ENCODE assay signal across 23 cellular contexts in the genomic region with DNA sequence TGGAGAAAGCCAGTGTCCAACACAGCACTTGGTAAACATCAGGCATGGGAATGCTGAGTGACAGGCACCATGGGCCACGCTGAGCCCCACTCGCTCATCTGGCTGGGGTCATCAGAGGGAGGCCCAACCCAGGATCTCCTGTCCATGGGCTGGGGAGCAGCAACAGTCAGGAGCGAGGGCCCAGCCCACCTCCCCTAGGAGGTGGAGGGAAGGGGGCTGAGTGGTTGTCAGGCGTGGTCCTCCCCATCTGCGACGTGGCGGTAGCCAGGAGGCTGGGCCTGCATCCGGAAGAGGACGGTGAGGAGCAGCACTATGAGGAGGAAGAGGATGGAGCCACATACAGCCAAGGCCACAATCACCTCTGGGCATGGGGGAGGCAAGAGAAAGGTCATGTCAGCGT. TPM values are rescaled to one million over a fixed set of nuclear protein-coding genes. Genes with fewer than 3 reads are reported as not detected.
DNase-seq lines count a peak whose midpoint lies in the region; ATAC-seq, FAIRE-seq and TF ChIP-seq lines count a peak whose summit lies in the region.
"Had no signal": no experiment of that assay in that cellular context is flagged by ENCODE, and none has a peak within 500 bp of the region (broad histone marks: within the 10 kb centered on the region; RNA-seq: fewer than 3 reads in every experiment).

No MANE protein-coding gene starts in this region.

- no peak overlapping the region for H3K27ac ChIP-seq in BLaER1 treated with 17β-estradiol and CSF1 and Interleukin-3, amounts not matched to agents 10 nM and 100 nM
- no peak overlapping the region for H3K27ac ChIP-seq in GM12878 (ENCODE audit: control insufficient read depth, insufficient read depth)
- H3K27ac ChIP-seq: coronary artery, esophagus squamous epithelium had no signal

- TF ChIP-seq POLR2A in GM12878 (IDR thresholded peaks at IDR 0.05; ENCODE audit: low read depth, low read length): peak; percentile 66

- no peak for TF ChIP-seq CTCF in GM12878 (IDR thresholded peaks at IDR 0.05 in 2 of 3, conservative IDR thresholded peaks at IDR 0.05 in 1 of 3; ENCODE audit: control insufficient read depth in 2 of 3, extremely low read depth in 1 of 3, insufficient read depth in 1 of 3, low read depth in 3 of 3, low read length in 3 of 3)

- H3K9me3 Mint-ChIP-seq in T-helper 2 cell treated with Interferon-gamma antibody and Interleukin-4, amounts not matched to agents 5 μg/mL and 100 μg/mL, for 36 hours: no peaks in the 10 kb centered on the region
- H3K9me3 Mint-ChIP-seq: natural killer cell had no signal

- in situ Hi-C loops in GM12878 (cut with MboI): no loop called here

- H3K9me3 ChIP-seq in BLaER1 treated with 17β-estradiol and CSF1 and Interleukin-3, amounts not matched to agents 10 nM and 100 nM (replicated peaks in 1 of 11): no peaks in the 10 kb centered on the region
- no peaks in the 10 kb centered on the region for H3K9me3 ChIP-seq in GM12878 (replicated peaks; ENCODE audit: control insufficient read depth, insufficient read depth, low read length)
- H3K9me3 ChIP-seq: esophagus squamous epithelium, testis had no signal

- no peaks in the 10 kb centered on the region for H3K27me3 ChIP-seq in BLaER1 treated with 17β-estradiol and CSF1 and Interleukin-3, amounts not matched to agents 10 nM and 100 nM
- no peaks in the 10 kb centered on the region for H3K27me3 ChIP-seq in GM12878 (replicated peaks in 1 of 2; ENCODE audit: control insufficient read depth in 2 of 2, insufficient read depth in 2 of 2, low read length in 1 of 2)
- H3K27me3 ChIP-seq: esophagus squamous epithelium, testis had no signal

- H3K9ac ChIP-seq in BLaER1 treated with 17β-estradiol and CSF1 and Interleukin-3, amounts not matched to agents 10 nM and 100 nM: no peak overlapping the region; a peak in 1 of 22 replicates
- no peak overlapping the region for H3K9ac ChIP-seq in GM12878 (ENCODE audit: control insufficient read depth, insufficient read depth, low read length)

- no peaks in the 10 kb centered on the region for H3K79me2 ChIP-seq in GM12878 (ENCODE audit: control insufficient read depth, insufficient read depth, low read length)

- no peak overlapping the region for H3K4me3 ChIP-seq in BLaER1 treated with 17β-estradiol and CSF1 and Interleukin-3, amounts not matched to agents 10 nM and 100 nM
- H3K4me3 ChIP-seq in GM12878: no peak overlapping the region
- H3K4me3 ChIP-seq: coronary artery, esophagus squamous epithelium, smooth muscle cell, testis had no signal

- no peak for DNase-seq in T-helper 2 cell treated with Interferon-gamma antibody and Interleukin-4, amounts not matched to agents 5 μg/mL and 100 μg/mL, for 36 hours (ENCODE audit: low spot score)
- no peak for DNase-seq in T-helper 2 cell
- DNase-seq in GM12878 (ENCODE audit: low read depth, low spot score): no peak
- DNase-seq in NOMO-1 treated with dmso at 0.1 percent for 144 hours (lab: John Stamatoyannopoulos, UW; ENCODE audit: unreplicated experiment): no peak
- DNase-seq: activated CD4-positive, CD25-positive, alpha-beta regulatory T cell treated with anti-CD3 and anti-CD28 coated beads, Interleukin-2, amount 50 U/mL, for 72 hours; activated CD8-positive, alpha-beta memory T cell treated with anti-CD3 and anti-CD28 coated beads for 24 hours; activated T-cell treated with anti-CD3 and anti-CD28 coated beads, Interleukin-2, amount 50 U/mL, for 1 hour; DMS79 treated with DMSO at 0.1 percent for 48 hours; esophagus squamous epithelium; Karpas-422; natural killer cell; NCI-H146; SHP77; testis had no signal

- peaks cover 69% of the 10 kb centered on the region for H3K36me3 Mint-ChIP-seq in T-helper 2 cell treated with Interferon-gamma antibody and Interleukin-4, amounts not matched to agents 5 μg/mL and 100 μg/mL, for 36 hours (ENCODE audit: low read depth)

- FAIRE-seq in GM12878 (lab: Jason Lieb, UNC): no peak
- FAIRE-seq: bronchial epithelial cell, frontal cortex, H1, islet of Langerhans, urothelium cell line had no signal

- RAD21 ChIA-PET in GM12878 (lab: Charles Lee; ENCODE audit: unreplicated experiment): no interaction called here

- POLR2A ChIA-PET in GM12878 (lab: Charles Lee): interaction anchor here (0.5 to 2.2 kb wide), 3 partner anchors 8 to 562 kb away, joined by 3 to 5 read pairs (median 4); no protein-coding TSS in a partner anchor

- ATAC-seq in GM12878 (no peak), GM19467 (IDR thresholded peaks at IDR 0.05; ENCODE audit: unreplicated experiment) (no peak)
- ATAC-seq: natural killer cell had no signal

- SMC1A ChIA-PET in GM12878 (lab: Charles Lee; ENCODE audit: uncharacterized antibody, unreplicated experiment): interaction anchor here (0.5 to 1.4 kb wide), 2 partner anchors 9 to 353 kb away, joined by 3 to 6 read pairs; partner anchors contain the start of gene ACP2

- CTCF ChIA-PET in GM12878 (lab: Yijun Ruan, JAX): no interaction called here

- H3K27me3 Mint-ChIP-seq in T-helper 2 cell treated with Interferon-gamma antibody and Interleukin-4, amounts not matched to agents 5 μg/mL and 100 μg/mL, for 36 hours (ENCODE audit: low read depth): no peaks in the 10 kb centered on the region

- no TSS peak for BruUV-seq in GM12878 (replicated peaks; lab: Mats Ljungman, UMichigan)

- intact Hi-C loops in GM12878 (cut with micrococcal nuclease; ENCODE audit: unreplicated experiment): no loop called here

- TF ChIP-seq EP300 in GM12878 (IDR thresholded peaks at IDR 0.05; ENCODE audit: borderline replicate concordance in 1 of 2, control insufficient read depth in 1 of 2, low read depth in 2 of 2, low read length in 2 of 2): no peak

- H3K4me1 Mint-ChIP-seq in T-helper 2 cell treated with Interferon-gamma antibody and Interleukin-4, amounts not matched to agents 5 μg/mL and 100 μg/mL, for 36 hours (ENCODE audit: low read depth): peaks cover 10% of the 10 kb centered on the region

- H3K36me3 ChIP-seq in BLaER1 treated with 17β-estradiol and CSF1 and Interleukin-3, amounts not matched to agents 10 nM and 100 nM: peaks cover 88 to 100% (median 97%) of the 10 kb centered on the region in 11 experiments
- peaks cover 24 to 25% of the 10 kb centered on the region in 2 experiments for H3K36me3 ChIP-seq in GM12878 (ENCODE audit: control insufficient read depth in 2 of 2, insufficient read depth in 2 of 2, low read length in 1 of 2)

- 91% methylated on average over 10 of the region's 10 CpGs for WGBS in GM12878 (ENCODE audit: insufficient coverage, insufficient replicate concordance, low lambda C conversion rate, missing lambda C conversion rate)

- H4K20me1 ChIP-seq in BLaER1 treated with 17β-estradiol and CSF1 and Interleukin-3, amounts not matched to agents 10 nM and 100 nM: peaks cover 0 to 18% (median 0%) of the 10 kb centered on the region in 11 experiments; a peak in 3 of 22 replicates
- H4K20me1 ChIP-seq in GM12878 (ENCODE audit: control insufficient read depth, insufficient read depth): 0 out of 2 replicates have a peak, but pooled peaks cover 3% of the 10 kb centered on the region

- H3K4me3 Mint-ChIP-seq in T-helper 2 cell treated with Interferon-gamma antibody and Interleukin-4, amounts not matched to agents 5 μg/mL and 100 μg/mL, for 36 hours: no peak overlapping the region
- H3K4me3 Mint-ChIP-seq: natural killer cell had no signal

- TF ChIP-seq RAD21 in GM12878 (IDR thresholded peaks at IDR 0.05; ENCODE audit: insufficient read depth, low read depth, low read length): no peak

- H3K27ac Mint-ChIP-seq in T-helper 2 cell treated with Interferon-gamma antibody and Interleukin-4, amounts not matched to agents 5 μg/mL and 100 μg/mL, for 36 hours: peak overlapping the region; percentile 9

- H2AFZ ChIP-seq in GM12878 (ENCODE audit: control insufficient read depth, low read depth, low read length): no peak overlapping the region

- H3K4me1 ChIP-seq in BLaER1 treated with 17β-estradiol and CSF1 and Interleukin-3, amounts not matched to agents 10 nM and 100 nM: peaks cover 14 to 77% (median 19%) of the 10 kb centered on the region in 10 experiments
- H3K4me1 ChIP-seq in GM12878 (ENCODE audit: control insufficient read depth, insufficient read depth, low read length): no peaks in the 10 kb centered on the region
- H3K4me1 ChIP-seq: testis had no signal

- H3K4me2 ChIP-seq in BLaER1 treated with 17β-estradiol and CSF1 and Interleukin-3, amounts not matched to agents 10 nM and 100 nM: peak overlapping the region in 6 of 11 experiments; percentile 17 to 65 (median 39); a peak in 11 of 22 replicates
- H3K4me2 ChIP-seq in GM12878 (ENCODE audit: control insufficient read depth, insufficient read depth): no peak overlapping the region
- H3K4me2 ChIP-seq: smooth muscle cell had no signal

RNA-seq across cellular contexts. Expression of gene ACP2, which starts 8.7 kb away (rescaled TPM):
- 32.3 and 32.4 TPM in 2 replicates for total RNA-seq in GM12878 (2013; cell fraction: nucleolus; rRNA removed)
- total RNA-seq in GM12878 (2014; rRNA removed) (7.2 and 10.6 TPM in 2 replicates), GM12878 (2014; rRNA removed; fragmentation: Illumina TruSeq; extraction: Trizol) (5.0 and 5.6 TPM in 2 replicates), GM12878 (2021) (9.6 and 10.3 TPM in 2 replicates)
- 10.4 TPM for polyA plus RNA-seq in GM12878 (2011; ENCODE audit: low read depth)
- polyA plus RNA-seq in GM12878 (2011; rRNA removed) (3.4 and 8.0 TPM in 2 replicates), GM12878 (2014; fragmentation: Illumina TruSeq; extraction: Trizol) (3.2 and 6.0 TPM in 2 replicates), GM12878 (2014; fragmentation: Nextera tagmentation; extraction: Ambion mirVana) (1 to 10 TPM in 1 of 2 experiments, under 1 TPM in 1; 0.98 to 1.1 TPM), GM12878 (2014; rRNA removed) (11.7 and 14.3 TPM in 2 replicates), GM12878 (2016; fragmentation: Nextera tagmentation; extraction: Ambion mirVana) (1 to 10 TPM; 6.9 to 7.9 TPM)
- 10.2 and 11.4 TPM in 2 replicates for polyA plus RNA-seq in GM12878 (2011; cell fraction: cytosol; rRNA removed)
- 37.0 and 38.6 TPM in 2 replicates for polyA plus RNA-seq in GM12878 (2011; cell fraction: nucleus; rRNA removed)
- 9.1 and 11.0 TPM in 2 replicates for polyA plus RNA-seq in GM12878 (2012)
- 15.2 and 21.1 TPM in 2 replicates for polyA minus RNA-seq in GM12878 (2011; rRNA and poly(A)+ RNA removed)
- 7.9 and 8.9 TPM in 2 replicates for polyA minus RNA-seq in GM12878 (2011; cell fraction: cytosol; rRNA and poly(A)+ RNA removed)
- 21.9 and 35.3 TPM in 2 replicates for polyA minus RNA-seq in GM12878 (2011; cell fraction: nucleus; rRNA and poly(A)+ RNA removed)

RNA-seq across cellular contexts. Expression of gene NR1H3, which starts 17.9 kb away (rescaled TPM):
- total RNA-seq in GM12878 (2013; cell fraction: nucleolus; rRNA removed): 10.7 and 12.1 TPM in 2 replicates
- total RNA-seq in GM12878 (2014; rRNA removed): 3.8 and 4.3 TPM in 2 replicates
- total RNA-seq in GM12878 (2014; rRNA removed; fragmentation: Illumina TruSeq; extraction: Trizol): 2.9 and 3.4 TPM in 2 replicates
- 5.2 TPM in 2 replicates for total RNA-seq in GM12878 (2021)
- polyA plus RNA-seq in GM12878 (2011; ENCODE audit: low read depth): 2.7 TPM
- polyA plus RNA-seq in GM12878 (2011; rRNA removed): 4.1 and 6.2 TPM in 2 replicates
- polyA plus RNA-seq in GM12878 (2011; cell fraction: cytosol; rRNA removed): 8.0 and 9.0 TPM in 2 replicates
- polyA plus RNA-seq in GM12878 (2011; cell fraction: nucleus; rRNA removed): 10.2 and 12.5 TPM in 2 replicates
- polyA plus RNA-seq in GM12878 (2012): 3.4 and 5.0 TPM in 2 replicates
- 0.27 and 2.6 TPM in 2 replicates for polyA plus RNA-seq in GM12878 (2014; fragmentation: Illumina TruSeq; extraction: Trizol)
- polyA plus RNA-seq in GM12878 (2014; fragmentation: Nextera tagmentation; extraction: Ambion mirVana): 1 to 10 TPM; 3.5 to 4.4 TPM
- 4.7 and 4.8 TPM in 2 replicates for polyA plus RNA-seq in GM12878 (2014; rRNA removed)
- polyA plus RNA-seq in GM12878 (2016; fragmentation: Nextera tagmentation; extraction: Ambion mirVana): 1 to 10 TPM; 5.5 to 8.9 TPM
- 9.2 and 13.9 TPM in 2 replicates for polyA minus RNA-seq in GM12878 (2011; rRNA and poly(A)+ RNA removed)
- polyA minus RNA-seq in GM12878 (2011; cell fraction: cytosol; rRNA and poly(A)+ RNA removed): 3.2 and 8.5 TPM in 2 replicates
- 2.2 and 3.2 TPM in 2 replicates for polyA minus RNA-seq in GM12878 (2011; cell fraction: nucleus; rRNA and poly(A)+ RNA removed)

RNA-seq across cellular contexts. Expression of gene DDB2, which starts 25.1 kb away (rescaled TPM):
- 320 and 324 TPM in 2 replicates for total RNA-seq in GM12878 (2013; cell fraction: nucleolus; rRNA removed)
- 114 and 121 TPM in 2 replicates for total RNA-seq in GM12878 (2014; rRNA removed)
- total RNA-seq in GM12878 (2014; rRNA removed; fragmentation: Illumina TruSeq; extraction: Trizol): 109 and 112 TPM in 2 replicates
- total RNA-seq in GM12878 (2021): 105 and 116 TPM in 2 replicates
- polyA plus RNA-seq in GM12878 (2011; ENCODE audit: low read depth): 126 TPM
- 168 and 187 TPM in 2 replicates for polyA plus RNA-seq in GM12878 (2011; rRNA removed)
- polyA plus RNA-seq in GM12878 (2011; cell fraction: cytosol; rRNA removed): 192 and 212 TPM in 2 replicates
- polyA plus RNA-seq in GM12878 (2011; cell fraction: nucleus; rRNA removed): 381 and 470 TPM in 2 replicates
- polyA plus RNA-seq in GM12878 (2012): 107 and 126 TPM in 2 replicates
- polyA plus RNA-seq in GM12878 (2014; fragmentation: Illumina TruSeq; extraction: Trizol): 110 and 118 TPM in 2 replicates
- polyA plus RNA-seq in GM12878 (2014; fragmentation: Nextera tagmentation; extraction: Ambion mirVana): 100 to 1,000 TPM in 1 of 2 experiments, 10 to 100 TPM in 1; 94.2 to 127 TPM
- polyA plus RNA-seq in GM12878 (2014; rRNA removed): 134 and 151 TPM in 2 replicates
- polyA plus RNA-seq in GM12878 (2016; fragmentation: Nextera tagmentation; extraction: Ambion mirVana): 100 to 1,000 TPM; 155 to 157 TPM
- 105 and 157 TPM in 2 replicates for polyA minus RNA-seq in GM12878 (2011; rRNA and poly(A)+ RNA removed)
- 40.4 and 42.6 TPM in 2 replicates for polyA minus RNA-seq in GM12878 (2011; cell fraction: cytosol; rRNA and poly(A)+ RNA removed)
- polyA minus RNA-seq in GM12878 (2011; cell fraction: nucleus; rRNA and poly(A)+ RNA removed): 99.4 and 119 TPM in 2 replicates

RNA-seq across cellular contexts. Expression of gene MADD, which starts 30.0 kb away (rescaled TPM):
- 59.9 and 70.7 TPM in 2 replicates for total RNA-seq in GM12878 (2013; cell fraction: nucleolus; rRNA removed)
- total RNA-seq in GM12878 (2014; rRNA removed) (17.1 and 19.2 TPM in 2 replicates), GM12878 (2014; rRNA removed; fragmentation: Illumina TruSeq; extraction: Trizol) (14.9 and 15.6 TPM in 2 replicates), GM12878 (2021) (33.8 and 35.3 TPM in 2 replicates)
- 15.8 TPM for polyA plus RNA-seq in GM12878 (2011; ENCODE audit: low read depth)
- polyA plus RNA-seq in GM12878 (2011; rRNA removed) (14.4 and 26.5 TPM in 2 replicates), GM12878 (2014; fragmentation: Illumina TruSeq; extraction: Trizol) (16.8 and 22.8 TPM in 2 replicates), GM12878 (2014; fragmentation: Nextera tagmentation; extraction: Ambion mirVana) (1 to 10 TPM in 1 of 2 experiments, under 1 TPM in 1; 0.47 to 1.6 TPM), GM12878 (2014; rRNA removed) (28.0 and 35.4 TPM in 2 replicates), GM12878 (2016; fragmentation: Nextera tagmentation; extraction: Ambion mirVana) (10 to 100 TPM; 15.1 to 16.0 TPM)
- 26.3 and 42.3 TPM in 2 replicates for polyA plus RNA-seq in GM12878 (2011; cell fraction: cytosol; rRNA removed)
- 74.5 and 93.8 TPM in 2 replicates for polyA plus RNA-seq in GM12878 (2011; cell fraction: nucleus; rRNA removed)
- polyA plus RNA-seq in GM12878 (2012): 19.2 and 23.1 TPM in 2 replicates
- polyA minus RNA-seq in GM12878 (2011; rRNA and poly(A)+ RNA removed): 34.8 and 40.8 TPM in 2 replicates
- polyA minus RNA-seq in GM12878 (2011; cell fraction: cytosol; rRNA and poly(A)+ RNA removed): 11.5 and 17.7 TPM in 2 replicates
- polyA minus RNA-seq in GM12878 (2011; cell fraction: nucleus; rRNA and poly(A)+ RNA removed): 30.0 and 52.7 TPM in 2 replicates

RNA-seq across cellular contexts. Expression of gene PACSIN3, which starts 53.7 kb away (rescaled TPM):
- 0.34 and 0.84 TPM in 2 replicates for total RNA-seq in GM12878 (2013; cell fraction: nucleolus; rRNA removed)
- 0.23 and 0.60 TPM in 2 replicates for total RNA-seq in GM12878 (2014; rRNA removed)
- total RNA-seq in GM12878 (2014; rRNA removed; fragmentation: Illumina TruSeq; extraction: Trizol): 0.22 and 0.55 TPM in 2 replicates
- total RNA-seq in GM12878 (2021): 0.43 and 0.82 TPM in 2 replicates
- 0.18 TPM for polyA plus RNA-seq in GM12878 (2011; ENCODE audit: low read depth)
- polyA plus RNA-seq in GM12878 (2011; rRNA removed): 0.12 and 0.16 TPM in 2 replicates
- polyA plus RNA-seq in GM12878 (2011; cell fraction: cytosol; rRNA removed): 0.15 and 0.20 TPM in 2 replicates
- 0.16 and 0.22 TPM in 2 replicates for polyA plus RNA-seq in GM12878 (2011; cell fraction: nucleus; rRNA removed)
- 0.83 and 0.86 TPM in 2 replicates for polyA plus RNA-seq in GM12878 (2012)
- 0.18 TPM in 1 of 2 replicates, not detected in the other for polyA plus RNA-seq in GM12878 (2014; fragmentation: Illumina TruSeq; extraction: Trizol)
- polyA plus RNA-seq in GM12878 (2014; fragmentation: Nextera tagmentation; extraction: Ambion mirVana): under 1 TPM in 1 of 2 experiments, not detected in 1; 0.05 TPM
- 0.38 and 0.60 TPM in 2 replicates for polyA plus RNA-seq in GM12878 (2014; rRNA removed)
- polyA plus RNA-seq in GM12878 (2016; fragmentation: Nextera tagmentation; extraction: Ambion mirVana): under 1 TPM; 0.09 to 0.55 TPM
- polyA minus RNA-seq in GM12878 (2011; rRNA and poly(A)+ RNA removed): 0.21 TPM in 1 of 2 replicates, not detected in the other
- polyA minus RNA-seq in GM12878 (2011; cell fraction: cytosol; rRNA and poly(A)+ RNA removed): 4.0 and 4.9 TPM in 2 replicates
- polyA minus RNA-seq in GM12878 (2011; cell fraction: nucleus; rRNA and poly(A)+ RNA removed): 0.85 and 1.3 TPM in 2 replicates
